13 cellular contexts compared by ENCODE assay signal in the genomic region with DNA sequence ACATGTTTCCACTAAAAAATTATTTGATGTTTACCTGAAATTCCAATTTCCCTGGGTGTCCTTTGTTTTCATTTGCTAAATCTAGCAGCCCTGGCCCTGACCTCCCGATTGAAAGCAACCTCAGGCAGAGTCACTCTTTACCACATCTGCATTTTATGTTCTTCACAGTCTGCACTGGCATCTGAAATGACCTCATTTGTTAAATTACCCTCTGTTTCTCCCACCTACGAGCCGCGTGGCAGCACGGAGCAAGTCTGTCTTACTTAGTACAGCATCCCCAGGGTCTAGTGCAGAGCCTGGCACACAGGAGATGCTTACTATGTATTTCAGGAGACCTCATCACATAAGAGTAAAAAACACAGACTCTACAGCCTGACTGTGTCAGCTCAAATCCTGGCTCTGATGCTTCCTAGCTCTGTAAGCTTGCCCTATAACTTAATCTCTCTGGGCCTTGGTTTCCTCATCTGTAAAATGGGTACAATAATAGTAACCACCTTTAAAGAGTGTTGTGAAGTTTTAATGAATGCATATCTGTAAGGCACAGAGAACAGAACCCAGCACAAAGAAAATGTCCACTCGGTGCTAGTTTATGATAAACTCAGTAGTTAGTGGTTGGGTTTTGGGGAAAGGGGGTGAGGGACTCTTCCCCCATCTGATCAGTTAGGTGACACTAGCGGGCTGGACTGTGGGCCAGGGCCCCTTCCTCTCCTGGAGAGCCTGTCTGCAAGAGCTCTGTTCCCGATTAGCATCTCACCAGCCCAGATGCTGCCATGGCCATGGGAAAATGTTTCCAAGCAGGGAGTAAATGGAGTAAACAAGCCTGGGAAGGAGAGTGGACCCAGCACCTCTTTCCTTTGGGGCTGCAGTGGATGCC.
DNase-seq lines count a peak whose midpoint lies in the region; FAIRE-seq and TF ChIP-seq lines count a peak whose summit lies in the region.
"Had no signal": no experiment of that assay in that cellular context is flagged by ENCODE, and none has a peak within 500 bp of the region (broad histone marks: within the 10 kb centered on the region; RNA-seq: fewer than 3 reads in every experiment).

No MANE protein-coding gene starts in this region.

- no peaks in the 10 kb centered on the region for H3K9me3 Mint-ChIP-seq in activated T-helper 1 cell treated with anti-CD3 and anti-CD28 coated beads, Interleukin-12 subunit alpha, Interleukin-12 subunit beta, Interleukin-2, Interleukin-4 antibody, amounts not matched to agents 30 ng/mL and 10 ng/mL and 1 ng/mL, durations not matched to agents 14 hours and 24 hours and 36 hours

- peak overlapping the region; percentile 25 for H3K27ac ChIP-seq in A673 (ENCODE audit: low read depth, low read length, poor library complexity, severe bottlenecking)
- H3K27ac ChIP-seq in kidney (ENCODE audit: low read depth in 2 of 2, low read length in 2 of 2), result no peak overlapping the region
- H3K27ac ChIP-seq: epithelial cell of prostate, VCaP had no signal

- H3K36me3 ChIP-seq in A673 (ENCODE audit: insufficient read depth, low read length, poor library complexity, severe bottlenecking), result peaks cover 93% of the 10 kb centered on the region
- peaks cover 0 to 2% of the 10 kb centered on the region in 2 donors for H3K36me3 ChIP-seq in kidney (ENCODE audit: control insufficient read depth in 1 of 2, insufficient read depth in 2 of 2, low read length in 2 of 2)

- no peak for TF ChIP-seq POLR2A in GM12891 (IDR thresholded peaks at IDR 0.05; ENCODE audit: low read depth, low read length)

- peak overlapping the region; percentile 95 for H3K27ac Mint-ChIP-seq in activated T-helper 1 cell treated with anti-CD3 and anti-CD28 coated beads, Interleukin-12 subunit alpha, Interleukin-12 subunit beta, Interleukin-2, Interleukin-4 antibody, amounts not matched to agents 30 ng/mL and 10 ng/mL and 1 ng/mL, durations not matched to agents 14 hours and 24 hours and 36 hours

- CTCF ChIA-PET in A673 (lab: Charles Lee), result no interaction called here

- H3K9me3 ChIP-seq in A673 (ENCODE audit: low read depth, low read length, poor library complexity, severe bottlenecking) (no peaks in the 10 kb centered on the region), kidney (ENCODE audit: control insufficient read depth in 1 of 2, low read length in 2 of 2) (no peaks in the 10 kb centered on the region)

- H3K36me3 Mint-ChIP-seq in activated T-helper 1 cell treated with anti-CD3 and anti-CD28 coated beads, Interleukin-12 subunit alpha, Interleukin-12 subunit beta, Interleukin-2, Interleukin-4 antibody, amounts not matched to agents 30 ng/mL and 10 ng/mL and 1 ng/mL, durations not matched to agents 14 hours and 24 hours and 36 hours (ENCODE audit: low read depth), result peaks cover 46% of the 10 kb centered on the region

- H3K4me3 ChIP-seq in A673 (ENCODE audit: low read depth, low read length, poor library complexity, severe bottlenecking) (no peak overlapping the region), kidney (ENCODE audit: low read length in 2 of 2) (no peak overlapping the region)
- H3K4me3 ChIP-seq: smooth muscle cell had no signal

- FAIRE-seq in GM12891 (lab: Jason Lieb, UNC) (no peak), kidney (lab: Jason Lieb, UNC) (no peak)

- H3K4me1 Mint-ChIP-seq in activated T-helper 1 cell treated with anti-CD3 and anti-CD28 coated beads, Interleukin-12 subunit alpha, Interleukin-12 subunit beta, Interleukin-2, Interleukin-4 antibody, amounts not matched to agents 30 ng/mL and 10 ng/mL and 1 ng/mL, durations not matched to agents 14 hours and 24 hours and 36 hours (ENCODE audit: low read depth), result peaks cover 68% of the 10 kb centered on the region

- no peaks in the 10 kb centered on the region for H3K27me3 ChIP-seq in A673 (replicated peaks; ENCODE audit: insufficient read depth, low read depth, low read length, poor library complexity)

- intact Hi-C loops in A673 (cut with micrococcal nuclease; ENCODE audit: unreplicated experiment), result no loop called here
- intact Hi-C loops in activated T-helper 1 cell treated with anti-CD3 and anti-CD28 coated beads, Interleukin-12 subunit alpha, Interleukin-12 subunit beta, Interleukin-2, Interleukin-4 antibody, amounts not matched to agents 30 ng/mL and 10 ng/mL and 1 ng/mL, durations not matched to agents 14 hours and 24 hours and 36 hours (cut with micrococcal nuclease), result loop anchor here (1.0 to 10.0 kb wide), 8 partner anchors 21 to 1285 kb away; partner anchors contain the start of gene ARFGEF2
- intact Hi-C loops in kidney (cut with DNase I), result no loop called here

- peak overlapping the region; percentile 54 for H3K4me3 Mint-ChIP-seq in activated T-helper 1 cell treated with anti-CD3 and anti-CD28 coated beads, Interleukin-12 subunit alpha, Interleukin-12 subunit beta, Interleukin-2, Interleukin-4 antibody, amounts not matched to agents 30 ng/mL and 10 ng/mL and 1 ng/mL, durations not matched to agents 14 hours and 24 hours and 36 hours

- H3K4me1 ChIP-seq in A673 (ENCODE audit: insufficient read depth, low read length, poor library complexity, severe bottlenecking), result no peaks in the 10 kb centered on the region
- H3K4me1 ChIP-seq in kidney (ENCODE audit: control insufficient read depth in 1 of 2, insufficient read depth in 1 of 2, low read depth in 1 of 2, low read length in 2 of 2), result peaks cover 4 to 5% of the 10 kb centered on the region in 2 donors

- BruUV-seq in A673 (replicated peaks; lab: Mats Ljungman, UMichigan), result no TSS peak

- TF ChIP-seq CTCF in A673 (conservative IDR thresholded peaks at IDR 0.05; ENCODE audit: low read depth, low read length) (no peak), kidney (IDR thresholded peaks at IDR 0.05; ENCODE audit: borderline replicate concordance, extremely low read depth, insufficient read depth) (no peak)

- POLR2A ChIA-PET in A673 (lab: Charles Lee; ENCODE audit: low non-redundant PET), result no interaction called here

- DNase-seq in A673 (ENCODE audit: low spot score), result no peak
- DNase-seq in GM12891 (ENCODE audit: insufficient read length, low spot score), result no peak
- DNase-seq in activated T-helper 1 cell treated with anti-CD3 and anti-CD28 coated beads, Interleukin-12 subunit alpha, Interleukin-12 subunit beta, Interleukin-2, Interleukin-4 antibody, amounts not matched to agents 30 ng/mL and 10 ng/mL and 1 ng/mL, durations not matched to agents 14 hours and 24 hours and 36 hours (ENCODE audit: low spot score), result no peak
- DNase-seq in kidney, result peak; percentile 38
- no peak for DNase-seq in SW 1271 (lab: John Stamatoyannopoulos, UW)
- no peak for DNase-seq in mucosa of gallbladder (ENCODE audit: low spot score)
- DNase-seq in putamen (ENCODE audit: low spot score), result no peak
- DNase-seq in NOMO-1 treated with dmso at 0.1 percent for 144 hours (lab: John Stamatoyannopoulos, UW; ENCODE audit: unreplicated experiment), result no peak
- DNase-seq: COR-L47, NCI-H2171 had no signal

- H3K27me3 Mint-ChIP-seq in activated T-helper 1 cell treated with anti-CD3 and anti-CD28 coated beads, Interleukin-12 subunit alpha, Interleukin-12 subunit beta, Interleukin-2, Interleukin-4 antibody, amounts not matched to agents 30 ng/mL and 10 ng/mL and 1 ng/mL, durations not matched to agents 14 hours and 24 hours and 36 hours (ENCODE audit: insufficient read depth), result no peaks in the 10 kb centered on the region

- H3K9ac ChIP-seq in kidney (ENCODE audit: low read length in 2 of 2), result no peak overlapping the region

TF ChIP-seq in GM12891, 5 proteins besides CTCF, POLR2A, EP300 and RAD21:
- no peak for TF ChIP-seq POU2F2 (IDR thresholded peaks at IDR 0.05; ENCODE audit: low read depth, low read length)
- peak; percentile 28; the same call in 1 of the 2 replicates for TF ChIP-seq SPI1 (IDR thresholded peaks at IDR 0.05; ENCODE audit: low read depth, low read length)
- no peak for TF ChIP-seq PAX5 (IDR thresholded peaks at IDR 0.05; ENCODE audit: insufficient read depth, low read length, severe bottlenecking)
- TF ChIP-seq TAF1 (IDR thresholded peaks at IDR 0.05; ENCODE audit: low read depth, low read length), result no peak
- TF ChIP-seq POLR2AphosphoS5 (IDR thresholded peaks at IDR 0.05; ENCODE audit: low read depth, low read length), result no peak; the same call in 1 of the 2 replicates
